In genomic region chr2:6822394-6822793, GRCh38 we compare ENCODE assay signal across 24 cellular contexts. TPM values are rescaled to one million over a fixed set of nuclear protein-coding genes. Genes with fewer than 3 reads are reported as not detected.
DNase-seq lines count a peak whose midpoint lies in the region; ATAC-seq and TF ChIP-seq lines count a peak whose summit lies in the region.
"Had no signal": no experiment of that assay in that cellular context is flagged by ENCODE, and none has a peak within 500 bp of the region (broad histone marks: within the 10 kb centered on the region; RNA-seq: fewer than 3 reads in every experiment).

No MANE protein-coding gene starts in this region.

- CTCF ChIA-PET in BJ (lab: Yijun Ruan, JAX) = interaction anchor here (2.2 kb wide), 1 partner anchor 13 kb away, joined by 7 read pairs; no protein-coding TSS in a partner anchor

- 0 out of 2 replicates have a peak, but pooled peaks cover 3% of the 10 kb centered on the region for H3K4me1 ChIP-seq in GM23338 (ENCODE audit: insufficient read depth)
- H3K4me1 ChIP-seq: A549 had no signal

- H3K36me3 ChIP-seq in BJ (ENCODE audit: control insufficient read depth, insufficient read depth, low read length) (no peaks in the 10 kb centered on the region), GM23338 (ENCODE audit: insufficient read depth) (no peaks in the 10 kb centered on the region)
- H3K36me3 ChIP-seq: BE2C had no signal

- no peak overlapping the region for H3K4me3 ChIP-seq in BJ (ENCODE audit: low read depth, low read length)
- no peak overlapping the region for H3K4me3 ChIP-seq in GM23338
- H3K4me3 ChIP-seq: A549 had no signal

- H3F3A ChIP-seq in GM23338 (replicated peaks; ENCODE audit: low read depth) = no peaks in the 10 kb centered on the region

- DNase-seq in BJ (ENCODE audit: low read depth) = peak; percentile 13
- DNase-seq in GM23338 (ENCODE audit: low spot score) = no peak
- no peak for DNase-seq in chondrocyte (ENCODE audit: low spot score)
- DNase-seq in SKM-1 (lab: John Stamatoyannopoulos, UW; ENCODE audit: unreplicated experiment) = no peak
- no peak for DNase-seq in activated CD4-positive, alpha-beta T cell treated with anti-CD3 and anti-CD28 coated beads for 1 hour
- DNase-seq: BE2C; CD8-positive, alpha-beta T cell; DND-41; GDM1; H7; HFFc6; KG1; NCI-H1105; NCI-H146; NCI-H2029 treated with DMSO at 0.1 percent for 48 hours; NCI-H226; NCI-H510A treated with DMSO at 0.1 percent for 48 hours; NCI-H82; SIG-M5 had no signal

- H3K36me3 Mint-ChIP-seq in GM23338 (ENCODE audit: low read depth) = no peaks in the 10 kb centered on the region
- no peaks in the 10 kb centered on the region for H3K36me3 Mint-ChIP-seq in chondrocyte (ENCODE audit: low read depth)
- H3K36me3 Mint-ChIP-seq in nephron (ENCODE audit: low read depth) = no peaks in the 10 kb centered on the region
- H3K36me3 Mint-ChIP-seq: CD8-positive, alpha-beta T cell had no signal

- no peaks in the 10 kb centered on the region for H4K20me1 ChIP-seq in GM23338 (replicated peaks; ENCODE audit: insufficient read depth)

- H3K27me3 ChIP-seq in BJ (ENCODE audit: control insufficient read depth, insufficient read depth, low read length) (no peaks in the 10 kb centered on the region), GM23338 (ENCODE audit: insufficient read depth) (no peaks in the 10 kb centered on the region)
- H3K27me3 ChIP-seq: BE2C had no signal

- H2AFZ ChIP-seq in GM23338 = 0 out of 2 replicates have a peak overlapping the region, but pooled peaks have one; percentile 66

- no peaks in the 10 kb centered on the region for H3K79me2 ChIP-seq in GM23338 (replicated peaks; ENCODE audit: insufficient read depth)

- H3K4me1 Mint-ChIP-seq in GM23338 (no peaks in the 10 kb centered on the region), chondrocyte (ENCODE audit: low read depth) (peaks cover 26% of the 10 kb centered on the region), nephron (peaks cover 26% of the 10 kb centered on the region)

- no peak for ATAC-seq in GM23338
- no peak for ATAC-seq in HG03045 (IDR thresholded peaks at IDR 0.05; ENCODE audit: unreplicated experiment)
- ATAC-seq: A549; CD8-positive, alpha-beta T cell; Panc1 had no signal

- H3K4me3 Mint-ChIP-seq in GM23338 (no peak overlapping the region), chondrocyte (ENCODE audit: unreplicated experiment) (no peak overlapping the region), nephron (no peak overlapping the region)
- H3K4me3 Mint-ChIP-seq: CD8-positive, alpha-beta T cell; HFFc6 had no signal

- POLR2A ChIA-PET in BJ (lab: Charles Lee) = no interaction called here

- H3K27ac Mint-ChIP-seq in GM23338 = no peak overlapping the region
- peak overlapping the region; percentile 0 for H3K27ac Mint-ChIP-seq in chondrocyte (ENCODE audit: unreplicated experiment)
- peak overlapping the region; percentile 4 to 67 (median 17) for H3K27ac Mint-ChIP-seq in nephron
- H3K27ac Mint-ChIP-seq: CD8-positive, alpha-beta T cell; HFFc6 had no signal

- H3K27ac ChIP-seq in GM23338 (ENCODE audit: low read depth) = no peak overlapping the region
- H3K27ac ChIP-seq: A549, HL-60 had no signal

- no peak overlapping the region for H3K4me2 ChIP-seq in GM23338
- H3K4me2 ChIP-seq: A549 had no signal

- TF ChIP-seq CTCF in BJ (IDR thresholded peaks at IDR 0.05; ENCODE audit: insufficient read depth, low read depth, low read length) (no peak), GM23338 (conservative IDR thresholded peaks at IDR 0.05; ENCODE audit: low read depth in 2 of 2) (no peak), chondrocyte (IDR thresholded peaks at IDR 0.05) (no peak), nephron (IDR thresholded peaks at IDR 0.05; ENCODE audit: unreplicated experiment in 3 of 3) (no peak)

- no peaks in the 10 kb centered on the region for H3K9me2 ChIP-seq in GM23338 (ENCODE audit: insufficient read depth)

- peaks cover 24% of the 10 kb centered on the region for H3K9me3 Mint-ChIP-seq in GM23338
- H3K9me3 Mint-ChIP-seq in chondrocyte (ENCODE audit: low read depth) = peaks cover 5% of the 10 kb centered on the region
- H3K9me3 Mint-ChIP-seq in nephron = no peaks in the 10 kb centered on the region
- H3K9me3 Mint-ChIP-seq: CD8-positive, alpha-beta T cell had no signal

- H3K27me3 Mint-ChIP-seq in GM23338 (ENCODE audit: insufficient read depth, low read depth, poor library complexity) (no peaks in the 10 kb centered on the region), chondrocyte (ENCODE audit: low read depth) (peaks cover 2% of the 10 kb centered on the region), nephron (ENCODE audit: low read depth) (peaks cover 4% of the 10 kb centered on the region)

TF ChIP-seq in GM23338, 12 proteins besides CTCF, POLR2A, EP300 and RAD21 (continues in another document):
- TF ChIP-seq ZNF114 (CRISPR knock-in tag; IDR thresholded peaks at IDR 0.05) (no peak), ZNF331 (CRISPR knock-in tag; IDR thresholded peaks at IDR 0.05; ENCODE audit: low read depth) (no peak), REST (IDR thresholded peaks at IDR 0.05; ENCODE audit: unreplicated experiment) (no peak)

RNA-seq across cellular contexts. Expression of gene CMPK2, which starts 43.3 kb away (rescaled TPM):
- 0.21 and 0.66 TPM in 2 replicates for polyA plus RNA-seq in BJ (2011; rRNA removed)
- polyA minus RNA-seq in BJ (2011; rRNA and poly(A)+ RNA removed) = 0.15 and 0.38 TPM in 2 replicates
- total RNA-seq in GM23338 (2014; rRNA removed; shearing (Covaris generic)) = 0.12 and 0.56 TPM in 2 replicates
- 0.13 and 0.35 TPM in 2 replicates for polyA plus RNA-seq in GM23338 (2016; fragmentation: Nextera tagmentation; extraction: Ambion mirVana)
- total RNA-seq in chondrocyte = 0.90 to 1.3 TPM (median 0.95 TPM) in 3 replicates
- total RNA-seq: HFFc6 had no signal

RNA-seq across cellular contexts. Expression of gene RSAD2, which starts 55.2 kb away (rescaled TPM):
- polyA plus RNA-seq in BJ (2011; rRNA removed) = 0.05 and 0.22 TPM in 2 replicates
- polyA minus RNA-seq in BJ (2011; rRNA and poly(A)+ RNA removed) = 0.14 TPM in 1 of 2 replicates, not detected in the other
- 0.10 TPM in 1 of 2 replicates, not detected in the other for total RNA-seq in GM23338 (2014; rRNA removed; shearing (Covaris generic))
- not detected in 2 replicates for polyA plus RNA-seq in GM23338 (2016; fragmentation: Nextera tagmentation; extraction: Ambion mirVana)
- total RNA-seq in chondrocyte = 0.12 to 0.22 TPM in 2 of 3 replicates, not detected in the other
- total RNA-seq: H7, HFFc6 had no signal
